12 cellular contexts compared by ENCODE assay signal in the genomic region with DNA sequence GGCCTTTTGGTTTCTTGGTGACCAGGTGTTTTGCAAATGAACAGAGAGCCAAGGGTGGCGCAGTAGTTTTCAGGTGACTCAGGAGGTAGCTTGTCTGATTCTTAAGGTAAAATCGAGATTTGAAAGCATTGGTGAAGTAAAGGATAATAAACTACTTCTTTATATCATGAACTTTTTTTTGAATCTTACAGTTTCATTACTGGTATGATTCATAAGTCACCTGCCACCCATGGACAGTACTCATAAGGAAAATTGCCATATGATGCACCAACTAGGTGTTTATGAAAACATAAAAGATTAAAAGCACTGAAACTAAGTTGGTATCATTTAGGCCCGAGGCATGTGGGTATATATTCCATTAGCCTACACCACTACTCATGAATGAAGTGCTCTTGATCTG.
DNase-seq lines count a peak whose midpoint lies in the region; ATAC-seq, FAIRE-seq and TF ChIP-seq lines count a peak whose summit lies in the region.
"Had no signal": no experiment of that assay in that cellular context is flagged by ENCODE, and none has a peak within 500 bp of the region (broad histone marks: within the 10 kb centered on the region; RNA-seq: fewer than 3 reads in every experiment).

No MANE protein-coding gene starts in this region.

- H3K4me1 ChIP-seq in GM12878 (ENCODE audit: control insufficient read depth, insufficient read depth, low read length), result peaks cover 24% of the 10 kb centered on the region

- H3K9me3 ChIP-seq in GM12878 (replicated peaks; ENCODE audit: control insufficient read depth, insufficient read depth, low read length), result no peaks in the 10 kb centered on the region

- DNase-seq in GM06990 (ENCODE audit: extremely low read depth, insufficient read length) (peak; percentile 55), GM12878 (ENCODE audit: low read depth, low spot score) (no peak), cerebellar cortex (ENCODE audit: low spot score) (no peak), NCI-H524 treated with DMSO at 0.1 percent for 48 hours (lab: John Stamatoyannopoulos, UW) (no peak), GF-D8 (lab: John Stamatoyannopoulos, UW) (no peak), UCSD-AML1 (lab: John Stamatoyannopoulos, UW; ENCODE audit: unreplicated experiment) (no peak)
- DNase-seq: dermis blood vessel endothelial cell, mesendoderm, NCI-H774, right cardiac atrium had no signal

- TF ChIP-seq RAD21 in GM12878 (IDR thresholded peaks at IDR 0.05; ENCODE audit: insufficient read depth, low read depth, low read length), result no peak

- POLR2A ChIA-PET in GM12878 (lab: Charles Lee), result no interaction called here

- H2AFZ ChIP-seq in GM12878 (ENCODE audit: control insufficient read depth, low read depth, low read length), result no peak overlapping the region

- ATAC-seq in GM18907 (IDR thresholded peaks at IDR 0.05; ENCODE audit: unreplicated experiment) (peak; percentile 79), HG03159 (IDR thresholded peaks at IDR 0.05; ENCODE audit: unreplicated experiment) (peak; percentile 71), GM12878 (peak; percentile 88)
- ATAC-seq: right cardiac atrium had no signal

- in situ Hi-C loops in GM12878 (cut with MboI), result no loop called here

- no peak overlapping the region for H3K4me3 ChIP-seq in GM06990 (replicated peaks; ENCODE audit: low read depth, low read length)
- H3K4me3 ChIP-seq in GM12878, result no peak overlapping the region

- no peak overlapping the region for H3K9ac ChIP-seq in GM12878 (ENCODE audit: control insufficient read depth, insufficient read depth, low read length)

- no peak for TF ChIP-seq POLR2A in GM12878 (IDR thresholded peaks at IDR 0.05; ENCODE audit: low read depth, low read length)

- no peak for FAIRE-seq in GM12878 (lab: Jason Lieb, UNC)

- H4K20me1 ChIP-seq in GM12878 (ENCODE audit: control insufficient read depth, insufficient read depth), result 0 out of 2 replicates have a peak, but pooled peaks cover 4% of the 10 kb centered on the region

- H3K36me3 ChIP-seq in GM06990 (ENCODE audit: control insufficient read depth, insufficient read depth, low read length) (no peaks in the 10 kb centered on the region), GM12878 (ENCODE audit: control insufficient read depth in 2 of 2, insufficient read depth in 2 of 2, low read length in 1 of 2) (peaks cover 0 to 6% of the 10 kb centered on the region in 2 experiments; a peak in 2 of 4 replicates)

- peaks cover 85% of the 10 kb centered on the region for H3K79me2 ChIP-seq in GM12878 (ENCODE audit: control insufficient read depth, insufficient read depth, low read length)

- TF ChIP-seq CTCF in GM06990 (IDR thresholded peaks at IDR 0.05; ENCODE audit: insufficient read depth, low read length, poor library complexity, severe bottlenecking) (no peak), GM12878 (IDR thresholded peaks at IDR 0.05 in 2 of 3, conservative IDR thresholded peaks at IDR 0.05 in 1 of 3; ENCODE audit: control insufficient read depth in 2 of 3, extremely low read depth in 1 of 3, insufficient read depth in 1 of 3, low read depth in 3 of 3, low read length in 3 of 3) (no peak)

- 11% methylated on average over 3 of the region's 3 CpGs for WGBS in GM12878 (ENCODE audit: insufficient coverage, insufficient replicate concordance, low lambda C conversion rate, missing lambda C conversion rate)

- no peak overlapping the region for H3K4me2 ChIP-seq in GM12878 (ENCODE audit: control insufficient read depth, insufficient read depth)

- H3K27ac ChIP-seq in GM12878 (ENCODE audit: control insufficient read depth, insufficient read depth), result no peak overlapping the region

- BruUV-seq in GM12878 (replicated peaks; lab: Mats Ljungman, UMichigan), result no TSS peak

- peak; percentile 41 to 57; a peak in 2 of 4 replicates for TF ChIP-seq EP300 in GM12878 (IDR thresholded peaks at IDR 0.05; ENCODE audit: borderline replicate concordance in 1 of 2, control insufficient read depth in 1 of 2, low read depth in 2 of 2, low read length in 2 of 2)

- H3K27me3 ChIP-seq in GM06990 (replicated peaks; ENCODE audit: control insufficient read depth, insufficient read depth, low read length), result no peaks in the 10 kb centered on the region
- no peaks in the 10 kb centered on the region for H3K27me3 ChIP-seq in GM12878 (replicated peaks in 1 of 2; ENCODE audit: control insufficient read depth in 2 of 2, insufficient read depth in 2 of 2, low read length in 1 of 2)

- CTCF ChIA-PET in GM12878 (lab: Yijun Ruan, JAX), result no interaction called here

- intact Hi-C loops in GM12878 (cut with micrococcal nuclease; ENCODE audit: unreplicated experiment), result no loop called here

- RAD21 ChIA-PET in GM12878 (lab: Charles Lee; ENCODE audit: unreplicated experiment), result interaction anchor here (1.1 to 1.9 kb wide), 2 partner anchors 37 to 43 kb away, joined by 3 to 4 read pairs; no protein-coding TSS in a partner anchor

- SMC1A ChIA-PET in GM12878 (lab: Charles Lee; ENCODE audit: uncharacterized antibody, unreplicated experiment), result interaction anchor here (0.6 to 1.2 kb wide), 3 partner anchors 46 to 76 kb away, joined by 3 read pairs; no protein-coding TSS in a partner anchor

TF ChIP-seq in GM12878, 131 proteins besides CTCF, POLR2A, EP300 and RAD21 (continues in another document):
- TF ChIP-seq RUNX3 (IDR thresholded peaks at IDR 0.05; ENCODE audit: low read length) (peak; percentile 71), MEF2B (IDR thresholded peaks at IDR 0.05; ENCODE audit: partially characterized antibody, poor library complexity, severe bottlenecking) (no peak), TBL1XR1 (IDR thresholded peaks at IDR 0.05; ENCODE audit: low read depth, low read length) (no peak), NFIC (IDR thresholded peaks at IDR 0.05; ENCODE audit: low read depth, low read length) (peak; percentile 80; the same call in 1 of the 2 replicates), ZZZ3 (IDR thresholded peaks at IDR 0.05; ENCODE audit: control insufficient read depth, insufficient read length, low read depth) (no peak), ZNF207 (IDR thresholded peaks at IDR 0.05; ENCODE audit: borderline replicate concordance) (no peak), NFXL1 (IDR thresholded peaks at IDR 0.05; ENCODE audit: borderline replicate concordance) (no peak), CREB1 (IDR thresholded peaks at IDR 0.05; ENCODE audit: low read depth) (no peak), SUPT20H (IDR thresholded peaks at IDR 0.05; ENCODE audit: borderline replicate concordance, control insufficient read depth, low read depth, low read length) (no peak), BHLHE40 (IDR thresholded peaks at IDR 0.05; ENCODE audit: borderline replicate concordance in 1 of 2, low read depth in 2 of 2, low read length in 1 of 2) (peak; percentile 86 to 90), CBX3 (IDR thresholded peaks at IDR 0.05; ENCODE audit: borderline replicate concordance, low read depth) (no peak), NBN (IDR thresholded peaks at IDR 0.05) (no peak), ZNF622 (IDR thresholded peaks at IDR 0.05) (no peak), GATAD2B (conservative IDR thresholded peaks at IDR 0.05; ENCODE audit: low read depth) (no peak), ESRRA (IDR thresholded peaks at IDR 0.05; ENCODE audit: low read length) (no peak), ZNF24 (IDR thresholded peaks at IDR 0.05) (no peak), KDM1A (IDR thresholded peaks at IDR 0.05; ENCODE audit: borderline replicate concordance) (no peak), ZSCAN29 (IDR thresholded peaks at IDR 0.05) (no peak), SMAD5 (IDR thresholded peaks at IDR 0.05; ENCODE audit: low read depth) (no peak), PML (IDR thresholded peaks at IDR 0.05; ENCODE audit: low read length) (peak; percentile 52; the same call in 1 of the 2 replicates), CREM (IDR thresholded peaks at IDR 0.05; ENCODE audit: low read depth) (peak; percentile 27; the same call in 1 of the 2 replicates), MTA2 (IDR thresholded peaks at IDR 0.05; ENCODE audit: low read depth) (peak; percentile 18; the same call in 1 of the 2 replicates), ETV6 (conservative IDR thresholded peaks at IDR 0.05 in 1 of 2, IDR thresholded peaks at IDR 0.05 in 1 of 2; ENCODE audit: borderline replicate concordance in 1 of 2, low read depth in 1 of 2) (peak in 1 of 2 experiments; percentile 67; a peak in 1 of 4 replicates), WRNIP1 (IDR thresholded peaks at IDR 0.05; ENCODE audit: borderline replicate concordance, low read depth, low read length) (no peak), BCL11A (IDR thresholded peaks at IDR 0.05; ENCODE audit: low read depth, low read length) (peak; percentile 54; the same call in 1 of the 2 replicates)
- TF ChIP-seq, protein P1, sequence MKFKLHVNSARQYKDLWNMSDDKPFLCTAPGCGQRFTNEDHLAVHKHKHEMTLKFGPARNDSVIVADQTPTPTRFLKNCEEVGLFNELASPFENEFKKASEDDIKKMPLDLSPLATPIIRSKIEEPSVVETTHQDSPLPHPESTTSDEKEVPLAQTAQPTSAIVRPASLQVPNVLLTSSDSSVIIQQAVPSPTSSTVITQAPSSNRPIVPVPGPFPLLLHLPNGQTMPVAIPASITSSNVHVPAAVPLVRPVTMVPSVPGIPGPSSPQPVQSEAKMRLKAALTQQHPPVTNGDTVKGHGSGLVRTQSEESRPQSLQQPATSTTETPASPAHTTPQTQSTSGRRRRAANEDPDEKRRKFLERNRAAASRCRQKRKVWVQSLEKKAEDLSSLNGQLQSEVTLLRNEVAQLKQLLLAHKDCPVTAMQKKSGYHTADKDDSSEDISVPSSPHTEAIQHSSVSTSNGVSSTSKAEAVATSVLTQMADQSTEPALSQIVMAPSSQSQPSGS (IDR thresholded peaks at IDR 0.05; ENCODE audit: low read length), result peak; percentile 71
- TF ChIP-seq, protein P2, sequence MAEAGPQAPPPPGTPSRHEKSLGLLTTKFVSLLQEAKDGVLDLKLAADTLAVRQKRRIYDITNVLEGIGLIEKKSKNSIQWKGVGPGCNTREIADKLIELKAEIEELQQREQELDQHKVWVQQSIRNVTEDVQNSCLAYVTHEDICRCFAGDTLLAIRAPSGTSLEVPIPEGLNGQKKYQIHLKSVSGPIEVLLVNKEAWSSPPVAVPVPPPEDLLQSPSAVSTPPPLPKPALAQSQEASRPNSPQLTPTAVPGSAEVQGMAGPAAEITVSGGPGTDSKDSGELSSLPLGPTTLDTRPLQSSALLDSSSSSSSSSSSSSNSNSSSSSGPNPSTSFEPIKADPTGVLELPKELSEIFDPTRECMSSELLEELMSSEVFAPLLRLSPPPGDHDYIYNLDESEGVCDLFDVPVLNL (IDR thresholded peaks at IDR 0.05; ENCODE audit: low read depth, low read length), result no peak
